In genomic region chr13:71525004-71525403, GRCh38 we compare ENCODE assay signal across 1 cellular context.
TF ChIP-seq lines count a peak whose summit lies in the region.

No MANE protein-coding gene starts in this region.

TF ChIP-seq in GM23338, 12 proteins besides CTCF, POLR2A, EP300 and RAD21 (continued from another document):
- TF ChIP-seq, protein P1, sequence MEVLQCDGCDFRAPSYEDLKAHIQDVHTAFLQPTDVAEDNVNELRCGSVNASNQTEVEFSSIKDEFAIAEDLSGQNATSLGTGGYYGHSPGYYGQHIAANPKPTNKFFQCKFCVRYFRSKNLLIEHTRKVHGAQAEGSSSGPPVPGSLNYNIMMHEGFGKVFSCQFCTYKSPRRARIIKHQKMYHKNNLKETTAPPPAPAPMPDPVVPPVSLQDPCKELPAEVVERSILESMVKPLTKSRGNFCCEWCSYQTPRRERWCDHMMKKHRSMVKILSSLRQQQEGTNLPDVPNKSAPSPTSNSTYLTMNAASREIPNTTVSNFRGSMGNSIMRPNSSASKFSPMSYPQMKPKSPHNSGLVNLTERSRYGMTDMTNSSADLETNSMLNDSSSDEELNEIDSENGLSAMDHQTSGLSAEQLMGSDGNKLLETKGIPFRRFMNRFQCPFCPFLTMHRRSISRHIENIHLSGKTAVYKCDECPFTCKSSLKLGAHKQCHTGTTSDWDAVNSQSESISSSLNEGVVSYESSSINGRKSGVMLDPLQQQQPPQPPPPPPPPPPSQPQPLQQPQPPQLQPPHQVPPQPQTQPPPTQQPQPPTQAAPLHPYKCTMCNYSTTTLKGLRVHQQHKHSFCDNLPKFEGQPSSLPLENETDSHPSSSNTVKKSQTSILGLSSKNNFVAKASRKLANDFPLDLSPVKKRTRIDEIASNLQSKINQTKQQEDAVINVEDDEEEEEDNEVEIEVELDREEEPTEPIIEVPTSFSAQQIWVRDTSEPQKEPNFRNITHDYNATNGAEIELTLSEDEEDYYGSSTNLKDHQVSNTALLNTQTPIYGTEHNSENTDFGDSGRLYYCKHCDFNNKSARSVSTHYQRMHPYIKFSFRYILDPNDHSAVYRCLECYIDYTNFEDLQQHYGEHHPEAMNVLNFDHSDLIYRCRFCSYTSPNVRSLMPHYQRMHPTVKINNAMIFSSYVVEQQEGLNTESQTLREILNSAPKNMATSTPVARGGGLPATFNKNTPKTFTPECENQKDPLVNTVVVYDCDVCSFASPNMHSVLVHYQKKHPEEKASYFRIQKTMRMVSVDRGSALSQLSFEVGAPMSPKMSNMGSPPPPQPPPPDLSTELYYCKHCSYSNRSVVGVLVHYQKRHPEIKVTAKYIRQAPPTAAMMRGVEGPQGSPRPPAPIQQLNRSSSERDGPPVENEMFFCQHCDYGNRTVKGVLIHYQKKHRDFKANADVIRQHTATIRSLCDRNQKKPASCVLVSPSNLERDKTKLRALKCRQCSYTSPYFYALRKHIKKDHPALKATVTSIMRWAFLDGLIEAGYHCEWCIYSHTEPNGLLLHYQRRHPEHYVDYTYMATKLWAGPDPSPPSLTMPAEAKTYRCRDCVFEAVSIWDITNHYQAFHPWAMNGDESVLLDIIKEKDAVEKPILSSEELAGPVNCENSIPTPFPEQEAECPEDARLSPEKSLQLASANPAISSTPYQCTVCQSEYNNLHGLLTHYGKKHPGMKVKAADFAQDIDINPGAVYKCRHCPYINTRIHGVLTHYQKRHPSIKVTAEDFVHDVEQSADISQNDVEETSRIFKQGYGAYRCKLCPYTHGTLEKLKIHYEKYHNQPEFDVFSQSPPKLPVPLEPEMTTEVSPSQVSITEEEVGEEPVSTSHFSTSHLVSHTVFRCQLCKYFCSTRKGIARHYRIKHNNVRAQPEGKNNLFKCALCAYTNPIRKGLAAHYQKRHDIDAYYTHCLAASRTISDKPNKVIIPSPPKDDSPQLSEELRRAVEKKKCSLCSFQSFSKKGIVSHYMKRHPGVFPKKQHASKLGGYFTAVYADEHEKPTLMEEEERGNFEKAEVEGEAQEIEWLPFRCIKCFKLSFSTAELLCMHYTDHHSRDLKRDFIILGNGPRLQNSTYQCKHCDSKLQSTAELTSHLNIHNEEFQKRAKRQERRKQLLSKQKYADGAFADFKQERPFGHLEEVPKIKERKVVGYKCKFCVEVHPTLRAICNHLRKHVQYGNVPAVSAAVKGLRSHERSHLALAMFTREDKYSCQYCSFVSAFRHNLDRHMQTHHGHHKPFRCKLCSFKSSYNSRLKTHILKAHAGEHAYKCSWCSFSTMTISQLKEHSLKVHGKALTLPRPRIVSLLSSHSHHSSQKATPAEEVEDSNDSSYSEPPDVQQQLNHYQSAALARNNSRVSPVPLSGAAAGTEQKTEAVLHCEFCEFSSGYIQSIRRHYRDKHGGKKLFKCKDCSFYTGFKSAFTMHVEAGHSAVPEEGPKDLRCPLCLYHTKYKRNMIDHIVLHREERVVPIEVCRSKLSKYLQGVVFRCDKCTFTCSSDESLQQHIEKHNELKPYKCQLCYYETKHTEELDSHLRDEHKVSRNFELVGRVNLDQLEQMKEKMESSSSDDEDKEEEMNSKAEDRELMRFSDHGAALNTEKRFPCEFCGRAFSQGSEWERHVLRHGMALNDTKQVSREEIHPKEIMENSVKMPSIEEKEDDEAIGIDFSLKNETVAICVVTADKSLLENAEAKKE (CRISPR knock-in tag; IDR thresholded peaks at IDR 0.05), result no peak
- TF ChIP-seq ZNF331 (CRISPR knock-in tag; IDR thresholded peaks at IDR 0.05; ENCODE audit: low read depth) (no peak), CREB1 (CRISPR knock-in tag; IDR thresholded peaks at IDR 0.05; ENCODE audit: low read depth) (no peak), ZNF114 (CRISPR knock-in tag; IDR thresholded peaks at IDR 0.05) (no peak), EZH2 (IDR thresholded peaks at IDR 0.05; ENCODE audit: low read depth, unreplicated experiment) (no peak), STAT1 (IDR thresholded peaks at IDR 0.05; ENCODE audit: unreplicated experiment) (no peak), EZH2phosphoT487 (IDR thresholded peaks at IDR 0.05; ENCODE audit: unreplicated experiment) (no peak), NANOG (IDR thresholded peaks at IDR 0.05; ENCODE audit: borderline replicate concordance) (no peak)
